Comparison of ENCODE assay signal across 8 cellular contexts in genomic region chr2:182784777-182785176, GRCh38.
A peak's percentile ranks its signal among the peaks of the same experiment; 100 is the strongest.
DNase-seq lines count a peak whose midpoint lies in the region; ATAC-seq and TF ChIP-seq lines count a peak whose summit lies in the region.

No MANE protein-coding gene starts in this region.

- no peak for ATAC-seq in GM19467 (IDR thresholded peaks at IDR 0.05; ENCODE audit: unreplicated experiment)
- no peak for ATAC-seq in activated naive CD4-positive, alpha-beta T cell treated with anti-CD3 and anti-CD28 coated beads, Interleukin-2, amount 50 U/mL, for 72 hours

- H3K9me3 Mint-ChIP-seq in brain (peaks cover 3 to 8% (median 5%) of the 10 kb centered on the region in 5 experiments), mesothelial cell of epicardium (peaks cover 9% of the 10 kb centered on the region)
- H3K9me3 Mint-ChIP-seq in activated naive CD4-positive, alpha-beta T cell treated with anti-CD3 and anti-CD28 coated beads, Interleukin-2, amount 50 U/mL, for 72 hours: peaks cover 0 to 3% of the 10 kb centered on the region in 2 donors

- H3K27me3 Mint-ChIP-seq in brain (no peaks in the 10 kb centered on the region), mesothelial cell of epicardium (ENCODE audit: low read depth) (no peaks in the 10 kb centered on the region)

- H3K4me3 Mint-ChIP-seq in brain: no peak overlapping the region
- H3K4me3 Mint-ChIP-seq in mesothelial cell of epicardium: no peak overlapping the region

- DNase-seq in NCI-H510A treated with DMSO at 0.1 percent for 48 hours (lab: John Stamatoyannopoulos, UW) (peak; percentile 71), NCI-H510A (lab: John Stamatoyannopoulos, UW) (no peak), NAMALWA (ENCODE audit: low spot score) (peak; percentile 64), mesothelial cell of epicardium (ENCODE audit: low spot score in 2 of 2, unreplicated experiment in 2 of 2) (no peak)
- DNase-seq in activated naive CD4-positive, alpha-beta T cell treated with anti-CD3 and anti-CD28 coated beads, Interleukin-2, amount 50 U/mL, for 72 hours (ENCODE audit: low spot score in 2 of 2): no peak
- DNase-seq in activated CD4-positive, alpha-beta T cell treated with anti-CD3 and anti-CD28 coated beads, Interleukin-2, amount 50 U/mL, for 4 hours: no peak

- H3K27ac Mint-ChIP-seq in brain (peak overlapping the region in 1 of 5 experiments; percentile 35), mesothelial cell of epicardium (no peak overlapping the region)
- no peak overlapping the region for H3K27ac Mint-ChIP-seq in activated naive CD4-positive, alpha-beta T cell treated with anti-CD3 and anti-CD28 coated beads, Interleukin-2, amount 50 U/mL, for 72 hours

- TF ChIP-seq CTCF in brain (conservative IDR thresholded peaks at IDR 0.05) (peak; percentile 63 to 81), mesothelial cell of epicardium (IDR thresholded peaks at IDR 0.05; ENCODE audit: unreplicated experiment) (peak; percentile 52)

- H3K36me3 Mint-ChIP-seq in brain (peaks cover 30% of the 10 kb centered on the region), mesothelial cell of epicardium (peaks cover 25% of the 10 kb centered on the region)
- H3K36me3 Mint-ChIP-seq in activated naive CD4-positive, alpha-beta T cell treated with anti-CD3 and anti-CD28 coated beads, Interleukin-2, amount 50 U/mL, for 72 hours: peaks cover 6 to 12% of the 10 kb centered on the region in 2 donors

- H3K4me1 Mint-ChIP-seq in brain (no peaks in the 10 kb centered on the region), mesothelial cell of epicardium (peaks cover 3% of the 10 kb centered on the region)

Comparison
In these comparisons a context has a peak if more than half of its experiments do, and no peak if none do; other contexts are left out.
1. DNase-seq: peak in NCI-H510A treated with DMSO at 0.1 percent for 48 hours (single experiment) and NAMALWA (single experiment); none in NCI-H510A (single experiment), mesothelial cell of epicardium (0 of 2), activated naive CD4-positive, alpha-beta T cell treated with anti-CD3 and anti-CD28 coated beads, Interleukin-2, amount 50 U/mL, for 72 hours (0 of 2) and activated CD4-positive, alpha-beta T cell treated with anti-CD3 and anti-CD28 coated beads, Interleukin-2, amount 50 U/mL, for 4 hours (0 of 2).